In the genomic region with DNA sequence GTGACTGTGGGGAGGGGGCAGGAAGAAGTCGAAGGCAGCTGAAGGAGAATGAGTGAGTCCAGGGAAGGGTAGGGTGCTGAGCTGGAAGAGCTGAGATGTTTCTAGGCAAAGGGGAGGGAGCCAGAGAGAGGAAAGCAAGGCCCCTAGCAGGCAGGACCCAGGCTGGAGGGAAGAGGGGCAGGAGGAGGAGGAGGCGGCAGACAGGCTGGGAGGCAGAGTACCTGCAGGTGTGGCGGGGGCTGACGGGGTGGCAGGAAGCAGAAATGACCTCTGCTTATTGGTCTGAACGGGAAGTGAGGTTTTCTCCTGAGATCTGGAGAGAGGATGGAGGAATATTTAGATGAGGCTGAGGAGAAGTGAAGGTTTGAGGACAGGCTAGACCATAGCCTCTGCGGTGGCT, we compare ENCODE assay signal across 3 cellular contexts.
TF ChIP-seq lines count a peak whose summit lies in the region.

No MANE protein-coding gene starts in this region.

TF ChIP-seq in A549, 52 proteins besides CTCF, POLR2A, EP300 and RAD21:
- TF ChIP-seq NR3C1 (IDR thresholded peaks at IDR 0.05) (no peak), HDAC2 (IDR thresholded peaks at IDR 0.05) (no peak), ZFP36 (IDR thresholded peaks at IDR 0.05; ENCODE audit: borderline replicate concordance, partially characterized antibody) (no peak), FOSB (CRISPR knock-in tag; IDR thresholded peaks at IDR 0.05) (no peak), GATA3 (IDR thresholded peaks at IDR 0.05; ENCODE audit: borderline replicate concordance) (no peak), MAFK (IDR thresholded peaks at IDR 0.05; ENCODE audit: partially characterized antibody) (no peak), RCOR1 (IDR thresholded peaks at IDR 0.05; ENCODE audit: low read depth, low read length) (no peak), ESRRA (IDR thresholded peaks at IDR 0.05; ENCODE audit: borderline replicate concordance, low read length) (no peak), EHMT2 (IDR thresholded peaks at IDR 0.05; ENCODE audit: low read depth) (no peak), POLR2AphosphoS2 (conservative IDR thresholded peaks at IDR 0.05; ENCODE audit: low read length) (no peak), KDM5A (IDR thresholded peaks at IDR 0.05) (no peak), ATOH8 (CRISPR knock-in tag; IDR thresholded peaks at IDR 0.05; ENCODE audit: low read depth) (no peak), BHLHE40 (IDR thresholded peaks at IDR 0.05; ENCODE audit: low read depth, low read length) (no peak), MAX (IDR thresholded peaks at IDR 0.05) (no peak), MAZ (IDR thresholded peaks at IDR 0.05; ENCODE audit: borderline replicate concordance, low read depth, low read length) (no peak), FOXS1 (CRISPR knock-in tag; IDR thresholded peaks at IDR 0.05) (no peak)
- TF ChIP-seq, protein P1, sequence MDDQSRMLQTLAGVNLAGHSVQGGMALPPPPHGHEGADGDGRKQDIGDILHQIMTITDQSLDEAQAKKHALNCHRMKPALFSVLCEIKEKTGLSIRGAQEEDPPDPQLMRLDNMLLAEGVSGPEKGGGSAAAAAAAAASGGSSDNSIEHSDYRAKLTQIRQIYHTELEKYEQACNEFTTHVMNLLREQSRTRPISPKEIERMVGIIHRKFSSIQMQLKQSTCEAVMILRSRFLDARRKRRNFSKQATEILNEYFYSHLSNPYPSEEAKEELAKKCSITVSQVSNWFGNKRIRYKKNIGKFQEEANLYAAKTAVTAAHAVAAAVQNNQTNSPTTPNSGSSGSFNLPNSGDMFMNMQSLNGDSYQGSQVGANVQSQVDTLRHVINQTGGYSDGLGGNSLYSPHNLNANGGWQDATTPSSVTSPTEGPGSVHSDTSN (IDR thresholded peaks at IDR 0.05): no peak

TF ChIP-seq in HEK293, 187 proteins besides CTCF, POLR2A, EP300 and RAD21:
- TF ChIP-seq, protein P2, sequence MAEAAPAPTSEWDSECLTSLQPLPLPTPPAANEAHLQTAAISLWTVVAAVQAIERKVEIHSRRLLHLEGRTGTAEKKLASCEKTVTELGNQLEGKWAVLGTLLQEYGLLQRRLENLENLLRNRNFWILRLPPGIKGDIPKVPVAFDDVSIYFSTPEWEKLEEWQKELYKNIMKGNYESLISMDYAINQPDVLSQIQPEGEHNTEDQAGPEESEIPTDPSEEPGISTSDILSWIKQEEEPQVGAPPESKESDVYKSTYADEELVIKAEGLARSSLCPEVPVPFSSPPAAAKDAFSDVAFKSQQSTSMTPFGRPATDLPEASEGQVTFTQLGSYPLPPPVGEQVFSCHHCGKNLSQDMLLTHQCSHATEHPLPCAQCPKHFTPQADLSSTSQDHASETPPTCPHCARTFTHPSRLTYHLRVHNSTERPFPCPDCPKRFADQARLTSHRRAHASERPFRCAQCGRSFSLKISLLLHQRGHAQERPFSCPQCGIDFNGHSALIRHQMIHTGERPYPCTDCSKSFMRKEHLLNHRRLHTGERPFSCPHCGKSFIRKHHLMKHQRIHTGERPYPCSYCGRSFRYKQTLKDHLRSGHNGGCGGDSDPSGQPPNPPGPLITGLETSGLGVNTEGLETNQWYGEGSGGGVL (tag by site-specific recombination; IDR thresholded peaks at IDR 0.05): 0 out of 2 replicates have a peak, but pooled peaks have one; percentile 4
- no peak for TF ChIP-seq HOXC10 (CRISPR knock-in tag; IDR thresholded peaks at IDR 0.05)
- TF ChIP-seq, protein P3, sequence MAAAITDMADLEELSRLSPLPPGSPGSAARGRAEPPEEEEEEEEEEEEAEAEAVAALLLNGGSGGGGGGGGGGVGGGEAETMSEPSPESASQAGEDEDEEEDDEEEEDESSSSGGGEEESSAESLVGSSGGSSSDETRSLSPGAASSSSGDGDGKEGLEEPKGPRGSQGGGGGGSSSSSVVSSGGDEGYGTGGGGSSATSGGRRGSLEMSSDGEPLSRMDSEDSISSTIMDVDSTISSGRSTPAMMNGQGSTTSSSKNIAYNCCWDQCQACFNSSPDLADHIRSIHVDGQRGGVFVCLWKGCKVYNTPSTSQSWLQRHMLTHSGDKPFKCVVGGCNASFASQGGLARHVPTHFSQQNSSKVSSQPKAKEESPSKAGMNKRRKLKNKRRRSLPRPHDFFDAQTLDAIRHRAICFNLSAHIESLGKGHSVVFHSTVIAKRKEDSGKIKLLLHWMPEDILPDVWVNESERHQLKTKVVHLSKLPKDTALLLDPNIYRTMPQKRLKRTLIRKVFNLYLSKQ (tag by site-specific recombination; IDR thresholded peaks at IDR 0.05; ENCODE audit: borderline replicate concordance): no peak

TF ChIP-seq in K562, 482 proteins besides CTCF, POLR2A, EP300 and RAD21:
- no peak for TF ChIP-seq GATA2 (CRISPR knock-in tag; IDR thresholded peaks at IDR 0.05)
- TF ChIP-seq, protein P4, sequence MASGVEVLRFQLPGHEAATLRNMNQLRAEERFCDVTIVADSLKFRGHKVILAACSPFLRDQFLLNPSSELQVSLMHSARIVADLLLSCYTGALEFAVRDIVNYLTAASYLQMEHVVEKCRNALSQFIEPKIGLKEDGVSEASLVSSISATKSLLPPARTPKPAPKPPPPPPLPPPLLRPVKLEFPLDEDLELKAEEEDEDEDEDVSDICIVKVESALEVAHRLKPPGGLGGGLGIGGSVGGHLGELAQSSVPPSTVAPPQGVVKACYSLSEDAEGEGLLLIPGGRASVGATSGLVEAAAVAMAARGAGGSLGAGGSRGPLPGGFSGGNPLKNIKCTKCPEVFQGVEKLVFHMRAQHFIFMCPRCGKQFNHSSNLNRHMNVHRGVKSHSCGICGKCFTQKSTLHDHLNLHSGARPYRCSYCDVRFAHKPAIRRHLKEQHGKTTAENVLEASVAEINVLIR (CRISPR knock-in tag; IDR thresholded peaks at IDR 0.05): no peak
- TF ChIP-seq TAL1 (IDR thresholded peaks at IDR 0.05): no peak
- TF ChIP-seq, protein P5, sequence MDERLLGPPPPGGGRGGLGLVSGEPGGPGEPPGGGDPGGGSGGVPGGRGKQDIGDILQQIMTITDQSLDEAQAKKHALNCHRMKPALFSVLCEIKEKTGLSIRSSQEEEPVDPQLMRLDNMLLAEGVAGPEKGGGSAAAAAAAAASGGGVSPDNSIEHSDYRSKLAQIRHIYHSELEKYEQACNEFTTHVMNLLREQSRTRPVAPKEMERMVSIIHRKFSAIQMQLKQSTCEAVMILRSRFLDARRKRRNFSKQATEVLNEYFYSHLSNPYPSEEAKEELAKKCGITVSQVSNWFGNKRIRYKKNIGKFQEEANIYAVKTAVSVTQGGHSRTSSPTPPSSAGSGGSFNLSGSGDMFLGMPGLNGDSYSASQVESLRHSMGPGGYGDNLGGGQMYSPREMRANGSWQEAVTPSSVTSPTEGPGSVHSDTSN (CRISPR knock-in tag; IDR thresholded peaks at IDR 0.05; ENCODE audit: low read depth): no peak
- TF ChIP-seq, protein P5 (tag; conservative IDR thresholded peaks at IDR 0.05; ENCODE audit: low read depth): no peak
- TF ChIP-seq RBM22 (IDR thresholded peaks at IDR 0.05; ENCODE audit: low read depth, low read length, poor library complexity, severe bottlenecking): no peak
- no peak for TF ChIP-seq CBX1 (IDR thresholded peaks at IDR 0.05; ENCODE audit: low read depth)
- no peak for TF ChIP-seq ATF7 (IDR thresholded peaks at IDR 0.05)
- no peak for TF ChIP-seq ZNF23 (CRISPR knock-in tag; IDR thresholded peaks at IDR 0.05)
- TF ChIP-seq, protein P6, sequence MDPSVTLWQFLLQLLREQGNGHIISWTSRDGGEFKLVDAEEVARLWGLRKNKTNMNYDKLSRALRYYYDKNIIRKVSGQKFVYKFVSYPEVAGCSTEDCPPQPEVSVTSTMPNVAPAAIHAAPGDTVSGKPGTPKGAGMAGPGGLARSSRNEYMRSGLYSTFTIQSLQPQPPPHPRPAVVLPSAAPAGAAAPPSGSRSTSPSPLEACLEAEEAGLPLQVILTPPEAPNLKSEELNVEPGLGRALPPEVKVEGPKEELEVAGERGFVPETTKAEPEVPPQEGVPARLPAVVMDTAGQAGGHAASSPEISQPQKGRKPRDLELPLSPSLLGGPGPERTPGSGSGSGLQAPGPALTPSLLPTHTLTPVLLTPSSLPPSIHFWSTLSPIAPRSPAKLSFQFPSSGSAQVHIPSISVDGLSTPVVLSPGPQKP (CRISPR knock-in tag; IDR thresholded peaks at IDR 0.05): no peak
- TF ChIP-seq CCAR2 (IDR thresholded peaks at IDR 0.05; ENCODE audit: low read depth, low read length): no peak
- TF ChIP-seq MAX (CRISPR knock-in tag; IDR thresholded peaks at IDR 0.05): no peak
